ENCODE assay signal across 8 cellular contexts in genomic region chr17:74842599-74843351, GRCh38. TPM values are rescaled to one million over a fixed set of nuclear protein-coding genes. Genes with fewer than 3 reads are reported as not detected.
DNase-seq lines count a peak whose midpoint lies in the region; ATAC-seq, FAIRE-seq and TF ChIP-seq lines count a peak whose summit lies in the region.

No MANE protein-coding gene starts in this region.

- ATAC-seq in HG02678 (IDR thresholded peaks at IDR 0.05; ENCODE audit: unreplicated experiment) (no peak), HG03354 (IDR thresholded peaks at IDR 0.05; ENCODE audit: poor library complexity, severe bottlenecking, unreplicated experiment) (no peak)

- TF ChIP-seq CTCF in bronchial epithelial cell (IDR thresholded peaks at IDR 0.05; ENCODE audit: insufficient read depth, low read length, severe bottlenecking), result peak; percentile 60

- H3K27me3 ChIP-seq in bronchial epithelial cell (ENCODE audit: control insufficient read depth, insufficient read depth, low read length), result no peaks in the 10 kb centered on the region
- peaks cover 28 to 48% (median 45%) of the 10 kb centered on the region in 3 donors for H3K27me3 ChIP-seq in skeletal muscle tissue (ENCODE audit: control insufficient read depth in 3 of 3, insufficient read depth in 3 of 3, low read length in 3 of 3)

- H3K9ac ChIP-seq in skeletal muscle tissue (ENCODE audit: low read depth in 1 of 3, low read length in 3 of 3), result peak overlapping the region in 1 of 3 donors; percentile 40

- peaks cover 21 to 26% (median 22%) of the 10 kb centered on the region in 3 donors for H3K4me1 ChIP-seq in skeletal muscle tissue (ENCODE audit: control insufficient read depth in 3 of 3, insufficient read depth in 3 of 3, low read length in 3 of 3)

- peak; percentile 61 for DNase-seq in activated CD8-positive, alpha-beta memory T cell treated with anti-CD3 and anti-CD28 coated beads, Interleukin-2, amount 50 U/mL, for 48 hours
- no peak for DNase-seq in activated CD8-positive, alpha-beta memory T cell treated with anti-CD3 and anti-CD28 coated beads for 24 hours
- peak; percentile 53 for DNase-seq in NCI-H345 treated with DMSO at 0.1 percent for 48 hours (lab: John Stamatoyannopoulos, UW; ENCODE audit: unreplicated experiment)
- peak; percentile 30 for DNase-seq in bronchial epithelial cell (ENCODE audit: low read depth)
- DNase-seq in iPS-NIHi11 (ENCODE audit: low spot score), result peak; percentile 97

- no peak overlapping the region for H3K27ac ChIP-seq in skeletal muscle tissue (ENCODE audit: low read depth, low read length)

- no peaks in the 10 kb centered on the region for H3K9me3 ChIP-seq in skeletal muscle tissue (ENCODE audit: control insufficient read depth in 3 of 3, low read length in 3 of 3)

- H3K4me3 ChIP-seq in bronchial epithelial cell (ENCODE audit: low read depth, low read length), result peak overlapping the region; percentile 28
- H3K4me3 ChIP-seq in skeletal muscle tissue (ENCODE audit: low read length in 3 of 3), result peak overlapping the region in 2 of 3 donors; percentile 29 to 57

- no peaks in the 10 kb centered on the region for H3K36me3 ChIP-seq in bronchial epithelial cell (ENCODE audit: control insufficient read depth, insufficient read depth, low read length)
- H3K36me3 ChIP-seq in skeletal muscle tissue (ENCODE audit: control insufficient read depth in 3 of 3, insufficient read depth in 3 of 3, low read length in 3 of 3), result peaks cover 0 to 2% (median 0%) of the 10 kb centered on the region in 3 donors

- no peak for FAIRE-seq in bronchial epithelial cell (lab: Jason Lieb, UNC)

RNA-seq across cellular contexts. Expression of gene GRIN2C, which starts 16.9 kb away (rescaled TPM):
- under 0.01 and 0.13 TPM in 2 replicates for total RNA-seq in bronchial epithelial cell
- total RNA-seq in skeletal muscle tissue, result 2.1 TPM

RNA-seq across cellular contexts. Expression of gene FDXR, which starts 30.0 kb away (rescaled TPM):
- total RNA-seq in bronchial epithelial cell (30.8 and 49.5 TPM in 2 replicates), skeletal muscle tissue (3.7 TPM)

RNA-seq across cellular contexts. Expression of gene FADS6, which starts 50.7 kb away (rescaled TPM):
- total RNA-seq in bronchial epithelial cell (0.26 TPM in 1 of 2 replicates, not detected in the other), skeletal muscle tissue (not detected)
